ENCODE assay signal across 19 cellular contexts in the genomic region with DNA sequence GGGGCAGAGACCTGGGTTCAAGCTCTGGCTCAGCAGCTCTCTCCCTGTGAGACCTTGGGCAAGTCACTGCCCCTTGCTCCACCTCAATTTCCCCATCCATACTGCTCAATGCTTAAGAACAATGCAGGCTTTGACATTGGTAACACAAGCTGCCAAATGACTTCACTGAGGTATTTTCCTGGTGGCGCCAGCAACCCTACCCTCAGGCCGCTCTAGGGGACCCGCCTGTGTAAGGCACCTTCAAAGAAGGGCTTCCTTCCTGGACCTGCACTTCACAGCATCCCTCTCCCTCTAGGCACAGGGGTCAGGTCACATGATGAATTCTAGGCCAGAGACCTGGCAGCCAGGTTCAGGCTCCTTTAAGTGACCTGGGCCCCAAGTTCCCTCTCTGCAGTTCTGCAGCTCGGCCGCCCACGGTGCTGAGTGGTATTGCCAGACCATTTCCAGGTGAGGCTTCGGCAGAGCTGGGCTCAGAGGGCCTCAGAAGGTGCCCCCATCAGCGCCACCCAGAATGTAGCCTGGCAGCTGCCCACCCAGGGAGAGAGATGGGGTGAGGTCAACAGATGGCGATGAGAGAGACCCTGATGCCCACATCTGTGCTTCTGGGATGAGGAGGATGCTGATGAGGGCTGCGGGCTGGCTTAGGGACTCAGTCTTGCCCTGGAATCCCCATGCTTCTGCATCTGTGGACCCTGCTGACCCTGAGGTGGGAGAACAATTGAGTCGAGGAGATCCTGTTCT. TPM values are rescaled to one million over a fixed set of nuclear protein-coding genes. Genes with fewer than 3 reads are reported as not detected.
DNase-seq lines count a peak whose midpoint lies in the region; ATAC-seq and TF ChIP-seq lines count a peak whose summit lies in the region.
"Had no signal": no experiment of that assay in that cellular context is flagged by ENCODE, and none has a peak within 500 bp of the region (broad histone marks: within the 10 kb centered on the region; RNA-seq: fewer than 3 reads in every experiment).

No MANE protein-coding gene starts in this region.

- no peak for ATAC-seq in Right ventricle myocardium superior (ENCODE audit: poor library complexity)

- intact Hi-C loops in Right ventricle myocardium superior (cut with DNase I): no loop called here

- peaks cover 0 to 14% of the 10 kb centered on the region in 2 donors for H3K4me1 ChIP-seq in right atrium auricular region
- peaks cover 5 to 11% of the 10 kb centered on the region in 2 experiments for H3K4me1 ChIP-seq in trophoblast cell (ENCODE audit: control insufficient read depth in 1 of 2, insufficient read depth in 2 of 2, low read length in 2 of 2)

- H2AFZ ChIP-seq in trophoblast cell (ENCODE audit: insufficient read depth, low read length, poor library complexity): no peak overlapping the region

- no peak overlapping the region for H4K12ac ChIP-seq in trophoblast cell (ENCODE audit: low read depth, low read length)

- WGBS in trophoblast cell (ENCODE audit: extremely low coverage, insufficient coverage, insufficient read length): no CpG with 5 or more reads among the region's 11 CpGs

- no peak overlapping the region for H3K23ac ChIP-seq in trophoblast cell (ENCODE audit: low read length)

- no peak overlapping the region for H3K4me2 ChIP-seq in trophoblast cell (ENCODE audit: low read length)

- TF ChIP-seq CTCF in right atrium auricular region (IDR thresholded peaks at IDR 0.05): no peak

- H3K79me2 ChIP-seq in trophoblast cell (ENCODE audit: control insufficient read depth, insufficient read depth, low read length, poor library complexity): no peaks in the 10 kb centered on the region

- H3K14ac ChIP-seq in trophoblast cell (ENCODE audit: low read length): no peak overlapping the region

- H2BK120ac ChIP-seq in trophoblast cell (ENCODE audit: insufficient read depth, low read length, poor library complexity): no peak overlapping the region

- no peaks in the 10 kb centered on the region for H3K27me3 ChIP-seq in right atrium auricular region
- H3K27me3 ChIP-seq in trophoblast cell (ENCODE audit: insufficient read depth, low read length): peaks cover 13% of the 10 kb centered on the region
- H3K27me3 ChIP-seq in MG63: peaks cover 4% of the 10 kb centered on the region

- no peak overlapping the region for H3K4me3 ChIP-seq in right atrium auricular region
- no peak overlapping the region for H3K4me3 ChIP-seq in trophoblast cell (ENCODE audit: low read depth, low read length)
- no peak overlapping the region for H3K4me3 ChIP-seq in MG63
- H3K4me3 ChIP-seq: HAP-1 had no signal

- H4K8ac ChIP-seq in trophoblast cell (ENCODE audit: low read depth, low read length): no peak overlapping the region

- no peak overlapping the region for H2BK12ac ChIP-seq in trophoblast cell (ENCODE audit: low read length)

- H2BK5ac ChIP-seq in trophoblast cell (ENCODE audit: low read depth, low read length, poor library complexity): no peak overlapping the region

- H4K91ac ChIP-seq in trophoblast cell (ENCODE audit: low read depth, low read length): no peak overlapping the region

- no peak overlapping the region for H3K4ac ChIP-seq in trophoblast cell (ENCODE audit: low read depth, low read length)

- H3K9me3 ChIP-seq in right atrium auricular region: no peaks in the 10 kb centered on the region
- peaks cover 6% of the 10 kb centered on the region for H3K9me3 ChIP-seq in trophoblast cell (ENCODE audit: insufficient read depth, low read depth, low read length)
- H3K9me3 ChIP-seq in MG63: no peaks in the 10 kb centered on the region
- H3K9me3 ChIP-seq: HAP-1 had no signal

- no peak overlapping the region for H3K9ac ChIP-seq in trophoblast cell (ENCODE audit: low read length)

- no peak overlapping the region for H3K27ac ChIP-seq in right atrium auricular region
- H3K27ac ChIP-seq in trophoblast cell (ENCODE audit: low read depth, low read length): no peak overlapping the region
- H3K27ac ChIP-seq: C4-2B, HL-60 had no signal

- H3K36me3 ChIP-seq in right atrium auricular region: no peaks in the 10 kb centered on the region
- no peaks in the 10 kb centered on the region for H3K36me3 ChIP-seq in trophoblast cell (ENCODE audit: control insufficient read depth in 1 of 2, insufficient read depth in 2 of 2, low read length in 2 of 2)
- no peaks in the 10 kb centered on the region for H3K36me3 ChIP-seq in MG63
- H3K36me3 ChIP-seq: HAP-1 had no signal

- DNase-seq in Right ventricle myocardium superior (peak; percentile 26), right atrium auricular region (ENCODE audit: low spot score) (no peak), HT-29 (ENCODE audit: low spot score) (peak; percentile 39), islet precursor cell (peak; percentile 76), trophoblast cell (peak; percentile 61 to 64), MG63 (no peak), NCI-H2171 (lab: John Stamatoyannopoulos, UW) (no peak)
- DNase-seq in activated T-cell treated with anti-CD3 and anti-CD28 coated beads, Interleukin-2, amount 50 U/mL, for 1 hour: no peak
- DNase-seq: 8988T, AML-193, DMS153, DMS79 treated with DMSO at 0.1 percent for 48 hours, EL, GDM1, HFFc6, IMR-90 had no signal

- no peaks in the 10 kb centered on the region for H3K79me1 ChIP-seq in trophoblast cell (ENCODE audit: low read length)

- H2AK5ac ChIP-seq in trophoblast cell (ENCODE audit: low read length): no peak overlapping the region

- H3K18ac ChIP-seq in trophoblast cell (ENCODE audit: low read length): no peak overlapping the region

RNA-seq across cellular contexts. Expression of a gene that starts 4.5 kb away (rescaled TPM):
- total RNA-seq in Right ventricle myocardium superior: 20.0 TPM
- total RNA-seq in right atrium auricular region: 1 to 10 TPM; 1.6 to 6.8 TPM
- 67.7 and 78.8 TPM in 2 replicates for total RNA-seq in HT-29 (2014; rRNA removed; shearing (Covaris generic))
- 19.6 and 20.6 TPM in 2 replicates for polyA plus RNA-seq in trophoblast cell (2013)
- total RNA-seq in MG63 (2014; rRNA removed; shearing (Covaris generic); ENCODE audit: low replicate concordance): not detected in 2 replicates
- total RNA-seq: HFFc6, IMR-90 had no signal

Comparison
In these comparisons a context has a peak if more than half of its experiments do, and no peak if none do; other contexts are left out.
1. DNase-seq: peak in Right ventricle myocardium superior (single experiment), HT-29 (single experiment), islet precursor cell (single experiment) and trophoblast cell (2 of 2); none in right atrium auricular region (single experiment), activated T-cell treated with anti-CD3 and anti-CD28 coated beads, Interleukin-2, amount 50 U/mL, for 1 hour (single experiment), MG63 (single experiment) and NCI-H2171 (single experiment).